ENCODE assay signal across 21 cellular contexts in the genomic region with DNA sequence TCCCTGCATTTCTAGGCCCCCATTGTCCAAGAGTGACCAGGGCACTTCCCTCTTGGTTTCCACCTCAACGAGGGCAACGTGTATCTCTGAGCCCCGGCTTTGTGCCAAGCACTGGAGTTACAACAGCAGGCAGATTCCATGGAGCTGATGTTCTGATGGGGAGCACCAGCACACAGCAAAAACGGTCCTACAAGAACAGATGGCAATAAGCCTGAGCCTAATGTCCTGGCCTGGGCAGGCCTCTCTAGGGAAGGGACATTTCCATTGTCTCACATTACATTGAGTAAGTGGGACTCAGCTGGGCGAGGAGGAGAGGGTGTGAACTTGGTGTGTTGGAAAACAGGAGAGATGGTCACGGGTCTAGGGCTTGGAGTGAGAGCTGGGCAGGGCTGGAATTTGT. TPM values are rescaled to one million over a fixed set of nuclear protein-coding genes. Genes with fewer than 3 reads are reported as not detected.
"Had no signal": no experiment of that assay in that cellular context is flagged by ENCODE, and none has a peak within 500 bp of the region (broad histone marks: within the 10 kb centered on the region; RNA-seq: fewer than 3 reads in every experiment).

No MANE protein-coding gene starts in this region.

- H3K27ac Mint-ChIP-seq: activated CD8-positive, alpha-beta memory T cell treated with anti-CD3 and anti-CD28 coated beads, Interleukin-2, amount 10 ng/mL, durations not matched to agents 7 days and 5 days; activated naive CD8-positive, alpha-beta T cell; dendritic cell treated with granulocyte-macrophage colony-stimulating factor and Interleukin-4, amounts not matched to agents 40 ng/mL and 50 ng/mL, for 4 days; effector memory CD8-positive, alpha-beta T cell had no signal

- H3K9me3 Mint-ChIP-seq: activated T-cell treated with anti-CD3 and anti-CD28 coated beads, Interleukin-2, amount 50 U/mL, for 4 hours; brain; dendritic cell treated with granulocyte-macrophage colony-stimulating factor and Interleukin-4, amounts not matched to agents 40 ng/mL and 50 ng/mL, for 4 days; effector memory CD8-positive, alpha-beta T cell; neural crest cell had no signal

- H3K36me3 ChIP-seq: left lung, upper lobe of left lung had no signal

- H3K9me3 ChIP-seq: left lung, upper lobe of left lung had no signal

- ATAC-seq: activated CD4-positive, CD25-positive, alpha-beta regulatory T cell treated with anti-CD3 and anti-CD28 coated beads, Interleukin-2, amount 50 U/mL, for 24 hours; activated CD8-positive, alpha-beta memory T cell treated with anti-CD3 and anti-CD28 coated beads, Interleukin-2, amount 10 ng/mL, durations not matched to agents 7 days and 5 days; activated T-cell treated with anti-CD3 and anti-CD28 coated beads, Interleukin-2, amount 50 U/mL, for 4 hours; effector memory CD8-positive, alpha-beta T cell; left lung; sciatic nerve; stimulated activated naive CD8-positive, alpha-beta T cell treated with anti-CD3 and anti-CD28 coated beads, Interleukin-15, Interleukin-2, amounts not matched to agents 100 U/mL and 50 U/mL, for 24 hours had no signal

- H3K27me3 ChIP-seq: left lung, upper lobe of left lung had no signal

- H3K4me3 ChIP-seq: left lung, upper lobe of left lung had no signal

- DNase-seq: activated CD4-positive, alpha-beta T cell treated with anti-CD3 and anti-CD28 coated beads, Interleukin-2, amount 50 U/mL, for 48 hours; activated CD8-positive, alpha-beta memory T cell treated with anti-CD3 and anti-CD28 coated beads, Interleukin-2, amount 10 ng/mL, durations not matched to agents 7 days and 5 days; activated gamma-delta T cell; activated T-cell treated with anti-CD3 and anti-CD28 coated beads, Interleukin-2, amount 50 U/mL, for 4 hours; amygdala; cerebellar nuclear complex; effector memory CD8-positive, alpha-beta T cell; mesendoderm; stimulated activated CD4-positive, alpha-beta T cell treated with anti-CD3 and anti-CD28 coated beads, Interleukin-2, amount 100 ng/mL, for 48 hours; stimulated activated naive CD8-positive, alpha-beta T cell treated with anti-CD3 and anti-CD28 coated beads, Interleukin-15, Interleukin-2, amounts not matched to agents 100 U/mL and 50 U/mL, for 24 hours; upper lobe of left lung had no signal

- H3K4me3 Mint-ChIP-seq: activated CD8-positive, alpha-beta memory T cell treated with anti-CD3 and anti-CD28 coated beads, Interleukin-2, amount 10 ng/mL, durations not matched to agents 7 days and 5 days; activated naive CD8-positive, alpha-beta T cell; activated T-cell treated with anti-CD3 and anti-CD28 coated beads, Interleukin-2, amount 50 U/mL, for 4 hours; brain; dendritic cell treated with granulocyte-macrophage colony-stimulating factor and Interleukin-4, amounts not matched to agents 40 ng/mL and 50 ng/mL, for 4 days; effector memory CD8-positive, alpha-beta T cell; neural crest cell had no signal

- H3K4me1 Mint-ChIP-seq: activated CD8-positive, alpha-beta memory T cell treated with anti-CD3 and anti-CD28 coated beads, Interleukin-2, amount 10 ng/mL, durations not matched to agents 7 days and 5 days had no signal

- H3K36me3 Mint-ChIP-seq: activated CD8-positive, alpha-beta memory T cell treated with anti-CD3 and anti-CD28 coated beads, Interleukin-2, amount 10 ng/mL, durations not matched to agents 7 days and 5 days; activated naive CD8-positive, alpha-beta T cell; brain had no signal

- H3K27ac ChIP-seq: left lung, upper lobe of left lung had no signal

RNA-seq across cellular contexts. Expression of a gene that starts 27.2 kb away (rescaled TPM):
- total RNA-seq: activated CD8-positive, alpha-beta memory T cell treated with anti-CD3 and anti-CD28 coated beads, Interleukin-2, amount 10 ng/mL, durations not matched to agents 7 days and 5 days; activated T-cell treated with anti-CD3 and anti-CD28 coated beads, Interleukin-2, amount 50 U/mL, for 4 hours; left lung; neural crest cell; sciatic nerve; T-helper 2 cell treated with Interferon-gamma antibody and Interleukin-4, amounts not matched to agents 100 ng/mL and 5 ng/mL, for 36 hours; temporal lobe; upper lobe of left lung had no signal

RNA-seq across cellular contexts. Expression of a gene that starts 38.3 kb away (rescaled TPM):
- total RNA-seq: activated CD8-positive, alpha-beta memory T cell treated with anti-CD3 and anti-CD28 coated beads, Interleukin-2, amount 10 ng/mL, durations not matched to agents 7 days and 5 days; activated T-cell treated with anti-CD3 and anti-CD28 coated beads, Interleukin-2, amount 50 U/mL, for 4 hours; epithelial cell of proximal tubule; neural crest cell; T-helper 2 cell treated with Interferon-gamma antibody and Interleukin-4, amounts not matched to agents 100 ng/mL and 5 ng/mL, for 36 hours had no signal
